In genomic region chr9:94175669-94176068, GRCh38 we compare ENCODE assay signal across 12 cellular contexts.
DNase-seq lines count a peak whose midpoint lies in the region; ATAC-seq and TF ChIP-seq lines count a peak whose summit lies in the region.
"Had no signal": no experiment of that assay in that cellular context is flagged by ENCODE, and none has a peak within 500 bp of the region (broad histone marks: within the 10 kb centered on the region; RNA-seq: fewer than 3 reads in every experiment).

No MANE protein-coding gene starts in this region.

- H3F3A ChIP-seq in Loucy (ENCODE audit: low read depth) = peaks cover 9% of the 10 kb centered on the region; the same call in 1 of the 2 replicates

- no peaks in the 10 kb centered on the region for H3K27me3 ChIP-seq in CD4-positive, alpha-beta T cell (ENCODE audit: control insufficient read depth, insufficient read depth, low read length)
- no peaks in the 10 kb centered on the region for H3K27me3 ChIP-seq in Loucy (ENCODE audit: insufficient read depth, low read length, poor library complexity, severe bottlenecking)

- no peak overlapping the region for H3K27ac ChIP-seq in CD4-positive, alpha-beta T cell (ENCODE audit: low read depth, low read length)

- H3K79me2 ChIP-seq in Loucy (ENCODE audit: insufficient read depth, low read length) = peaks cover 86% of the 10 kb centered on the region

- peaks cover 79% of the 10 kb centered on the region for H3K36me3 Mint-ChIP-seq in CD4-positive, alpha-beta T cell (ENCODE audit: low read depth)
- H3K36me3 Mint-ChIP-seq in dendritic cell treated with granulocyte-macrophage colony-stimulating factor and Interleukin-4, amounts not matched to agents 40 ng/mL and 50 ng/mL, for 4 days (ENCODE audit: low read depth) = peaks cover 86% of the 10 kb centered on the region

- H3K4me3 ChIP-seq in Loucy (ENCODE audit: low read length, poor library complexity, severe bottlenecking) = peak overlapping the region; percentile 10
- H3K4me3 ChIP-seq: HAP-1 had no signal

- peaks cover 84% of the 10 kb centered on the region for H3K4me1 Mint-ChIP-seq in CD4-positive, alpha-beta T cell (ENCODE audit: low read depth)
- H3K4me1 Mint-ChIP-seq in dendritic cell treated with granulocyte-macrophage colony-stimulating factor and Interleukin-4, amounts not matched to agents 40 ng/mL and 50 ng/mL, for 4 days (ENCODE audit: low read depth) = peaks cover 53% of the 10 kb centered on the region

- H3K4me2 ChIP-seq in Loucy (ENCODE audit: low read depth, low read length, poor library complexity, severe bottlenecking) = peak overlapping the region; percentile 88

- POLR2A ChIA-PET in CD4-positive, alpha-beta T cell (lab: Charles Lee) = no interaction called here

- no peak overlapping the region for H3K4me3 Mint-ChIP-seq in CD4-positive, alpha-beta T cell
- H3K4me3 Mint-ChIP-seq in dendritic cell treated with granulocyte-macrophage colony-stimulating factor and Interleukin-4, amounts not matched to agents 40 ng/mL and 50 ng/mL, for 4 days = no peak overlapping the region

- peaks cover 46% of the 10 kb centered on the region for H3K36me3 ChIP-seq in Loucy (ENCODE audit: insufficient read depth, low read length)

- peaks cover 97% of the 10 kb centered on the region for H4K20me1 ChIP-seq in Loucy (ENCODE audit: insufficient read depth, low read length, poor library complexity, severe bottlenecking)

- DNase-seq in CD4-positive, alpha-beta T cell = no peak
- peak; percentile 15 for DNase-seq in non-pigmented ciliary epithelial cell (ENCODE audit: low read depth)
- DNase-seq in NCI-H2107 (lab: John Stamatoyannopoulos, UW) = no peak
- DNase-seq in NCI-H446 treated with DMSO at 0.1 percent for 48 hours (lab: John Stamatoyannopoulos, UW) = no peak
- DNase-seq in GM19238 (ENCODE audit: insufficient read length, low spot score) = no peak
- DNase-seq: cortex of kidney, MM.1S, OCI-M1 had no signal

- no peak for ATAC-seq in CD4-positive, alpha-beta T cell (ENCODE audit: poor library complexity)
- ATAC-seq in GM19023 (IDR thresholded peaks at IDR 0.05; ENCODE audit: unreplicated experiment) = no peak

- no peaks in the 10 kb centered on the region for H3K9me3 Mint-ChIP-seq in CD4-positive, alpha-beta T cell
- H3K9me3 Mint-ChIP-seq in dendritic cell treated with granulocyte-macrophage colony-stimulating factor and Interleukin-4, amounts not matched to agents 40 ng/mL and 50 ng/mL, for 4 days = no peaks in the 10 kb centered on the region

- H2AFZ ChIP-seq in Loucy (ENCODE audit: low read length) = no peak overlapping the region

- H3K4me1 ChIP-seq in Loucy (ENCODE audit: insufficient read depth, low read length, poor library complexity, severe bottlenecking) = peaks cover 41% of the 10 kb centered on the region

- H3K9me2 ChIP-seq in Loucy (replicated peaks; ENCODE audit: low read depth, low read length) = no peaks in the 10 kb centered on the region

- CTCF ChIA-PET in CD4-positive, alpha-beta T cell (lab: Charles Lee) = no interaction called here

- intact Hi-C loops in CD4-positive, alpha-beta T cell (cut with DNase I, micrococcal nuclease) = no loop called here
- intact Hi-C loops in dendritic cell treated with granulocyte-macrophage colony-stimulating factor and Interleukin-4, amounts not matched to agents 40 ng/mL and 50 ng/mL, for 4 days (cut with micrococcal nuclease) = no loop called here

- no peak for TF ChIP-seq CTCF in CD4-positive, alpha-beta T cell (IDR thresholded peaks at IDR 0.05)
- TF ChIP-seq CTCF in Loucy (conservative IDR thresholded peaks at IDR 0.05; ENCODE audit: low read length) = no peak

- no peaks in the 10 kb centered on the region for H3K9me3 ChIP-seq in CD4-positive, alpha-beta T cell (ENCODE audit: control insufficient read depth, low read length)
- no peaks in the 10 kb centered on the region for H3K9me3 ChIP-seq in Loucy (ENCODE audit: insufficient read depth, low read depth, low read length)
- H3K9me3 ChIP-seq: HAP-1 had no signal

- H3K27me3 Mint-ChIP-seq in CD4-positive, alpha-beta T cell = no peaks in the 10 kb centered on the region
- no peaks in the 10 kb centered on the region for H3K27me3 Mint-ChIP-seq in dendritic cell treated with granulocyte-macrophage colony-stimulating factor and Interleukin-4, amounts not matched to agents 40 ng/mL and 50 ng/mL, for 4 days

- H3K27ac Mint-ChIP-seq in CD4-positive, alpha-beta T cell = peak overlapping the region; percentile 98
- H3K27ac Mint-ChIP-seq in dendritic cell treated with granulocyte-macrophage colony-stimulating factor and Interleukin-4, amounts not matched to agents 40 ng/mL and 50 ng/mL, for 4 days = peak overlapping the region; percentile 57

- H3K9ac ChIP-seq in Loucy (ENCODE audit: low read depth, low read length, poor library complexity, severe bottlenecking) = no peak overlapping the region
